13 cellular contexts compared by ENCODE assay signal in genomic region chr3:15299036-15299435, GRCh38. TPM values are rescaled to one million over a fixed set of nuclear protein-coding genes. Genes with fewer than 3 reads are reported as not detected.
DNase-seq lines count a peak whose midpoint lies in the region; ATAC-seq and TF ChIP-seq lines count a peak whose summit lies in the region.
"Had no signal": no experiment of that assay in that cellular context is flagged by ENCODE, and none has a peak within 500 bp of the region (broad histone marks: within the 10 kb centered on the region; RNA-seq: fewer than 3 reads in every experiment).

No MANE protein-coding gene starts in this region.

- peaks cover 34 to 39% of the 10 kb centered on the region in 2 donors for H3K4me1 ChIP-seq in gastrocnemius medialis
- peaks cover 61% of the 10 kb centered on the region for H3K4me1 ChIP-seq in lower lobe of right lung

- no peak for TF ChIP-seq POLR2A in gastrocnemius medialis (IDR thresholded peaks at IDR 0.05)

- H3K27me3 ChIP-seq in WERI-Rb-1 (ENCODE audit: insufficient read depth, low read depth, severe bottlenecking) (no peaks in the 10 kb centered on the region), gastrocnemius medialis (no peaks in the 10 kb centered on the region), lower lobe of right lung (ENCODE audit: low read depth) (no peaks in the 10 kb centered on the region)

- TF ChIP-seq CTCF in WERI-Rb-1 (IDR thresholded peaks at IDR 0.05; ENCODE audit: low read depth, low read length) (no peak), fibroblast of mammary gland (conservative IDR thresholded peaks at IDR 0.05; ENCODE audit: control insufficient read depth, insufficient read depth, low read depth, low read length) (no peak), gastrocnemius medialis (IDR thresholded peaks at IDR 0.05 in 4 of 5, conservative IDR thresholded peaks at IDR 0.05 in 1 of 5) (no peak), lower lobe of right lung (IDR thresholded peaks at IDR 0.05) (no peak)

- H3K36me3 ChIP-seq in WERI-Rb-1 (peaks cover 56% of the 10 kb centered on the region), gastrocnemius medialis (peaks cover 0 to 13% of the 10 kb centered on the region in 2 donors), lower lobe of right lung (peaks cover 19% of the 10 kb centered on the region)

- no peak overlapping the region for H3K4me3 ChIP-seq in WERI-Rb-1 (ENCODE audit: low read depth, low read length)
- no peak overlapping the region for H3K4me3 ChIP-seq in fibroblast of mammary gland (ENCODE audit: control insufficient read depth, low read depth, low read length)
- no peak overlapping the region for H3K4me3 ChIP-seq in gastrocnemius medialis
- H3K4me3 ChIP-seq in lower lobe of right lung: no peak overlapping the region

- in situ Hi-C loops in gastrocnemius medialis (cut with MboI; ENCODE audit: low sequenced_read_pairs in 4 of 4): no loop called here

- DNase-seq in NCI-H1694 treated with DMSO at 0.1 percent for 48 hours (lab: John Stamatoyannopoulos, UW): peak; percentile 53
- peak; percentile 66 for DNase-seq in WERI-Rb-1
- peak; percentile 30 for DNase-seq in fibroblast of mammary gland (ENCODE audit: low read depth)
- no peak for DNase-seq in gastrocnemius medialis
- no peak for DNase-seq in lower lobe of right lung
- no peak for DNase-seq in occipital lobe (lab: John Stamatoyannopoulos, UW)
- no peak for DNase-seq in NCI-H226
- DNase-seq: activated effector memory CD4-positive, alpha-beta T cell treated with Interleukin-2 at 50 U/mL for 16 hours; foreskin fibroblast; HFFc6; Kasumi-1; T-helper 9 cell had no signal

- ATAC-seq in gastrocnemius medialis (no peak), lower lobe of right lung (no peak)

- intact Hi-C loops in gastrocnemius medialis (cut with DNase I; ENCODE audit: low total_unique reads) (no loop called here), lower lobe of right lung (cut with DNase I) (no loop called here)

- H3K27ac ChIP-seq in WERI-Rb-1 (peak overlapping the region; percentile 48), gastrocnemius medialis (peak overlapping the region in 3 of 4 donors; percentile 2 to 89 (median 63)), lower lobe of right lung (no peak overlapping the region)
- H3K27ac ChIP-seq: HL-60 had no signal

- H3K9me3 ChIP-seq in WERI-Rb-1 (ENCODE audit: severe bottlenecking) (no peaks in the 10 kb centered on the region), gastrocnemius medialis (no peaks in the 10 kb centered on the region), lower lobe of right lung (no peaks in the 10 kb centered on the region)

RNA-seq across cellular contexts. Expression of gene SH3BP5, which starts 33.4 kb away (rescaled TPM):
- total RNA-seq in gastrocnemius medialis (100 to 1,000 TPM in 2 of 4 donors, 10 to 100 TPM in 2; 31.5 to 111 (median 75.5) TPM), lower lobe of right lung (106 TPM), occipital lobe (61.6 TPM)

Comparison
In these comparisons a context has a peak if more than half of its experiments do, and no peak if none do; other contexts are left out.
1. DNase-seq: peak in NCI-H1694 treated with DMSO at 0.1 percent for 48 hours (single experiment), WERI-Rb-1 (single experiment) and fibroblast of mammary gland (single experiment); none in gastrocnemius medialis (0 of 2), lower lobe of right lung (single experiment), occipital lobe (single experiment) and NCI-H226 (single experiment).